In the genomic region with DNA sequence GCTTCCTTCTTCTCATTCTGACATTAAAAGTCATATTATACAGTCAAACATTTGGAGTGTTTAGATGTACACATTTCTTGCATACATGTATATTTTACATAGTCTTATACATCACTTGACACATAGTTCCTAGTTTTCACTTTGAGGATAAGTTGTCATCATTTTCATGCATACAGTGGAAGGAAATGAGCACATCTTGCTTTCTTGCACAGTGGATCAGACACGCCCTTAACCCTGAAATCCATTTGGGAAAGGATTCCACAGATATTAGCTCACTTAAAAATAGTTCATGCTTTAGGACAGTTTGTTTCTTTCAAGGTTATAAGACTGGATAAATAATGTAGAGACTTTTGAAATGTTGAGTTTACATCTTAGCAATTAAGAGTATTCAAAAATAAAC, we compare ENCODE assay signal across 19 cellular contexts.
DNase-seq lines count a peak whose midpoint lies in the region; ATAC-seq and TF ChIP-seq lines count a peak whose summit lies in the region.
"Had no signal": no experiment of that assay in that cellular context is flagged by ENCODE, and none has a peak within 500 bp of the region (broad histone marks: within the 10 kb centered on the region; RNA-seq: fewer than 3 reads in every experiment).

No MANE protein-coding gene starts in this region.

- H3K79me1 ChIP-seq in mesenchymal stem cell (replicated peaks; ENCODE audit: low read length, poor library complexity, severe bottlenecking), result no peaks in the 10 kb centered on the region

- H3K4me1 ChIP-seq in mesenchymal stem cell (ENCODE audit: control insufficient read depth, insufficient read depth, low read depth, low read length), result no peaks in the 10 kb centered on the region
- no peaks in the 10 kb centered on the region for H3K4me1 ChIP-seq in body of pancreas
- no peaks in the 10 kb centered on the region for H3K4me1 ChIP-seq in spleen
- H3K4me1 ChIP-seq: esophagus squamous epithelium, tibial artery had no signal

- H4K8ac ChIP-seq in mesenchymal stem cell (ENCODE audit: low read length), result no peak overlapping the region

- POLR2A ChIA-PET in activated CD4-positive, alpha-beta memory T cell treated with anti-CD3 and anti-CD28 coated beads, Interleukin-2, amount 10 ng/mL, durations not matched to agents 7 days and 5 days (lab: Charles Lee), result no interaction called here

- no peaks in the 10 kb centered on the region for H3K9me3 ChIP-seq in mesenchymal stem cell (ENCODE audit: control insufficient read depth, low read length)
- H3K9me3 ChIP-seq in body of pancreas, result no peaks in the 10 kb centered on the region
- no peaks in the 10 kb centered on the region for H3K9me3 ChIP-seq in spleen
- H3K9me3 ChIP-seq: esophagus squamous epithelium, tibial artery had no signal

- no peaks in the 10 kb centered on the region for H3K9me3 Mint-ChIP-seq in activated CD4-positive, alpha-beta memory T cell treated with anti-CD3 and anti-CD28 coated beads, Interleukin-2, amount 10 ng/mL, durations not matched to agents 7 days and 5 days
- H3K9me3 Mint-ChIP-seq: T-helper 2 cell treated with Interferon-gamma antibody and Interleukin-4, amounts not matched to agents 5 μg/mL and 100 μg/mL, for 36 hours had no signal

- DNase-seq in AG20443 (ENCODE audit: low spot score) (peak; percentile 58), HS-27A (ENCODE audit: low read depth) (peak; percentile 17), cardiac fibroblast (ENCODE audit: low read depth in 2 of 2) (peak; percentile 36 to 76), mesenchymal stem cell (peak; percentile 29), body of pancreas (no peak), spleen (no peak)
- no peak for DNase-seq in activated CD4-positive, alpha-beta memory T cell treated with anti-CD3 and anti-CD28 coated beads, Interleukin-2, amount 10 ng/mL, durations not matched to agents 7 days and 5 days
- DNase-seq: activated CD4-positive, CD25-positive, alpha-beta regulatory T cell treated with anti-CD3 and anti-CD28 coated beads, Interleukin-2, amount 50 U/mL, for 72 hours; activated gamma-delta T cell treated with Interleukin-2 at 50 U/mL for 16 hours; esophagus squamous epithelium; NCI-H1417 treated with DMSO at 0.1 percent for 48 hours; SHP77; small intestine; tibial artery had no signal

- H3K23ac ChIP-seq in mesenchymal stem cell (ENCODE audit: low read length in 2 of 2), result no peak overlapping the region

- H3K36me3 ChIP-seq in mesenchymal stem cell (ENCODE audit: control insufficient read depth in 1 of 2, insufficient read depth in 2 of 2, low read depth in 1 of 2, low read length in 2 of 2), result no peaks in the 10 kb centered on the region
- H3K36me3 ChIP-seq in body of pancreas (replicated peaks in 1 of 2; ENCODE audit: insufficient read depth in 1 of 2, low read depth in 2 of 2), result no peaks in the 10 kb centered on the region
- no peaks in the 10 kb centered on the region for H3K36me3 ChIP-seq in spleen
- H3K36me3 ChIP-seq: esophagus squamous epithelium, tibial artery had no signal

- H3K4me3 ChIP-seq in cardiac fibroblast (replicated peaks in 1 of 2; ENCODE audit: low read depth in 2 of 2, low read length in 2 of 2) (no peak overlapping the region), mesenchymal stem cell (ENCODE audit: insufficient read depth in 1 of 2, low read depth in 1 of 2, low read length in 2 of 2) (no peak overlapping the region), body of pancreas (no peak overlapping the region), spleen (no peak overlapping the region)
- H3K4me3 ChIP-seq: esophagus squamous epithelium, tibial artery had no signal

- H3K27me3 Mint-ChIP-seq in activated CD4-positive, alpha-beta memory T cell treated with anti-CD3 and anti-CD28 coated beads, Interleukin-2, amount 10 ng/mL, durations not matched to agents 7 days and 5 days, result no peaks in the 10 kb centered on the region

- peak overlapping the region; percentile 67 for H3K9ac ChIP-seq in mesenchymal stem cell (ENCODE audit: low read length)

- ATAC-seq in body of pancreas, result no peak
- ATAC-seq in HG02678 (IDR thresholded peaks at IDR 0.05; ENCODE audit: unreplicated experiment), result no peak
- ATAC-seq: left lobe of liver had no signal

- no peaks in the 10 kb centered on the region for H3K36me3 Mint-ChIP-seq in activated CD4-positive, alpha-beta memory T cell treated with anti-CD3 and anti-CD28 coated beads, Interleukin-2, amount 10 ng/mL, durations not matched to agents 7 days and 5 days (ENCODE audit: low read depth)
- H3K36me3 Mint-ChIP-seq: CD14-positive monocyte had no signal

- intact Hi-C loops in body of pancreas (cut with DNase I) (no loop called here), spleen (cut with DNase I; ENCODE audit: low total_unique reads) (no loop called here)

- no peak overlapping the region for H2BK5ac ChIP-seq in mesenchymal stem cell (ENCODE audit: low read depth, low read length, poor library complexity, severe bottlenecking)

- 33% methylated on average over 1 of the region's 1 CpG for WGBS in mesenchymal stem cell
- 62 to 81% methylated on average over 1 of the region's 1 CpG for WGBS in body of pancreas, 2 donors
- 62 to 79% (median 67%) methylated on average over 1 of the region's 1 CpG for WGBS in spleen, 5 donors

- H3K4me3 Mint-ChIP-seq in activated CD4-positive, alpha-beta memory T cell treated with anti-CD3 and anti-CD28 coated beads, Interleukin-2, amount 10 ng/mL, durations not matched to agents 7 days and 5 days, result no peak overlapping the region
- H3K4me3 Mint-ChIP-seq: CD14-positive monocyte; T-helper 2 cell treated with Interferon-gamma antibody and Interleukin-4, amounts not matched to agents 5 μg/mL and 100 μg/mL, for 36 hours had no signal

- H3K27me3 ChIP-seq in mesenchymal stem cell (ENCODE audit: control insufficient read depth in 1 of 2, insufficient read depth in 1 of 2, low read length in 2 of 2) (no peaks in the 10 kb centered on the region), body of pancreas (no peaks in the 10 kb centered on the region), spleen (replicated peaks in 1 of 7) (no peaks in the 10 kb centered on the region)
- H3K27me3 ChIP-seq: esophagus squamous epithelium, tibial artery had no signal

- H3K18ac ChIP-seq in mesenchymal stem cell (ENCODE audit: low read depth in 1 of 2, low read length in 2 of 2), result no peak overlapping the region

- H2BK12ac ChIP-seq in mesenchymal stem cell (ENCODE audit: low read length in 2 of 2), result no peak overlapping the region

- no peak overlapping the region for H2AK5ac ChIP-seq in mesenchymal stem cell (ENCODE audit: low read length, severe bottlenecking)

- H2AFZ ChIP-seq in mesenchymal stem cell (ENCODE audit: low read depth, low read length), result no peak overlapping the region

- no peaks in the 10 kb centered on the region for H3K4me1 Mint-ChIP-seq in activated CD4-positive, alpha-beta memory T cell treated with anti-CD3 and anti-CD28 coated beads, Interleukin-2, amount 10 ng/mL, durations not matched to agents 7 days and 5 days
- H3K4me1 Mint-ChIP-seq: CD14-positive monocyte had no signal

- no peak overlapping the region for H4K91ac ChIP-seq in mesenchymal stem cell (ENCODE audit: low read length)

- no peak overlapping the region for H2BK120ac ChIP-seq in mesenchymal stem cell (ENCODE audit: low read depth, low read length)

- H3K4me2 ChIP-seq in mesenchymal stem cell (ENCODE audit: low read length, poor library complexity, severe bottlenecking), result no peak overlapping the region

- H3K27ac Mint-ChIP-seq in activated CD4-positive, alpha-beta memory T cell treated with anti-CD3 and anti-CD28 coated beads, Interleukin-2, amount 10 ng/mL, durations not matched to agents 7 days and 5 days, result no peak overlapping the region
- H3K27ac Mint-ChIP-seq: CD14-positive monocyte; T-helper 2 cell treated with Interferon-gamma antibody and Interleukin-4, amounts not matched to agents 5 μg/mL and 100 μg/mL, for 36 hours had no signal

- H3K27ac ChIP-seq in mesenchymal stem cell (ENCODE audit: low read length, poor library complexity, severe bottlenecking) (no peak overlapping the region), body of pancreas (no peak overlapping the region), spleen (no peak overlapping the region)
- H3K27ac ChIP-seq: esophagus squamous epithelium, HL-60, tibial artery had no signal

- TF ChIP-seq POLR2A in body of pancreas (IDR thresholded peaks at IDR 0.05), result no peak
- TF ChIP-seq POLR2A in spleen (IDR thresholded peaks at IDR 0.05), result no peak

- no peak overlapping the region for H3K4ac ChIP-seq in mesenchymal stem cell (ENCODE audit: low read depth in 1 of 2, low read length in 2 of 2)

- CTCF ChIA-PET in activated CD4-positive, alpha-beta memory T cell treated with anti-CD3 and anti-CD28 coated beads, Interleukin-2, amount 10 ng/mL, durations not matched to agents 7 days and 5 days (lab: Charles Lee), result no interaction called here

- no peak overlapping the region for H3K14ac ChIP-seq in mesenchymal stem cell (ENCODE audit: low read length in 2 of 2)

- TF ChIP-seq CTCF in cardiac fibroblast (IDR thresholded peaks at IDR 0.05; ENCODE audit: low read depth, low read length) (no peak), body of pancreas (IDR thresholded peaks at IDR 0.05) (no peak), spleen (IDR thresholded peaks at IDR 0.05 in 8 of 11, conservative IDR thresholded peaks at IDR 0.05 in 3 of 11) (no peak)

- H2BK15ac ChIP-seq in mesenchymal stem cell (ENCODE audit: low read depth, poor library complexity, severe bottlenecking), result no peak overlapping the region

Comparison
In these comparisons a context has a peak if more than half of its experiments do, and no peak if none do; other contexts are left out.
1. DNase-seq: peak in AG20443 (single experiment), HS-27A (single experiment), cardiac fibroblast (2 of 2) and mesenchymal stem cell (single experiment); none in activated CD4-positive, alpha-beta memory T cell treated with anti-CD3 and anti-CD28 coated beads, Interleukin-2, amount 10 ng/mL, durations not matched to agents 7 days and 5 days (single experiment), body of pancreas (0 of 4) and spleen (single experiment).